Comparison of ENCODE assay signal across 16 cellular contexts in genomic region chr10:95785317-95785716, GRCh38. TPM values are rescaled to one million over a fixed set of nuclear protein-coding genes. Genes with fewer than 3 reads are reported as not detected.
DNase-seq lines count a peak whose midpoint lies in the region; ATAC-seq lines count a peak whose summit lies in the region.
"Had no signal": no experiment of that assay in that cellular context is flagged by ENCODE, and none has a peak within 500 bp of the region (broad histone marks: within the 10 kb centered on the region; RNA-seq: fewer than 3 reads in every experiment).

No MANE protein-coding gene starts in this region.

- peaks cover 7 to 10% of the 10 kb centered on the region in 2 donors for H3K4me1 ChIP-seq in aorta (ENCODE audit: control insufficient read depth in 1 of 2, insufficient read depth in 2 of 2, low read length in 2 of 2)
- H3K4me1 ChIP-seq: testis had no signal

- peaks cover 57% of the 10 kb centered on the region for H3K4me1 Mint-ChIP-seq in T-helper 1 cell treated with Interleukin-12 subunit alpha and Interleukin-12 subunit beta and Interleukin-4 antibody, amounts not matched to agents 30 μg/mL and 1 μg/mL, for 36 hours (ENCODE audit: low read depth)
- H3K4me1 Mint-ChIP-seq in stimulated activated effector memory CD8-positive, alpha-beta T cell treated with anti-CD3 and anti-CD28 coated beads, Interleukin-12 subunit alpha, Interleukin-12 subunit beta, amount 100 ng/mL, for 72 hours: peaks cover 59% of the 10 kb centered on the region

- peaks cover 21% of the 10 kb centered on the region for H3K36me3 Mint-ChIP-seq in T-helper 1 cell treated with Interleukin-12 subunit alpha and Interleukin-12 subunit beta and Interleukin-4 antibody, amounts not matched to agents 30 μg/mL and 1 μg/mL, for 36 hours (ENCODE audit: low read depth)
- peaks cover 22% of the 10 kb centered on the region for H3K36me3 Mint-ChIP-seq in stimulated activated effector memory CD8-positive, alpha-beta T cell treated with anti-CD3 and anti-CD28 coated beads, Interleukin-12 subunit alpha, Interleukin-12 subunit beta, amount 100 ng/mL, for 72 hours

- H3K9me3 Mint-ChIP-seq in T-helper 1 cell treated with Interleukin-12 subunit alpha and Interleukin-12 subunit beta and Interleukin-4 antibody, amounts not matched to agents 30 μg/mL and 1 μg/mL, for 36 hours: peaks cover 5% of the 10 kb centered on the region
- H3K9me3 Mint-ChIP-seq in stimulated activated effector memory CD8-positive, alpha-beta T cell treated with anti-CD3 and anti-CD28 coated beads, Interleukin-12 subunit alpha, Interleukin-12 subunit beta, amount 100 ng/mL, for 72 hours: no peaks in the 10 kb centered on the region

- H3K4me3 Mint-ChIP-seq in T-helper 1 cell treated with Interleukin-12 subunit alpha and Interleukin-12 subunit beta and Interleukin-4 antibody, amounts not matched to agents 30 μg/mL and 1 μg/mL, for 36 hours: no peak overlapping the region
- H3K4me3 Mint-ChIP-seq in stimulated activated effector memory CD8-positive, alpha-beta T cell treated with anti-CD3 and anti-CD28 coated beads, Interleukin-12 subunit alpha, Interleukin-12 subunit beta, amount 100 ng/mL, for 72 hours: peak overlapping the region; percentile 9

- no peaks in the 10 kb centered on the region for H3K9me3 ChIP-seq in aorta (ENCODE audit: control insufficient read depth, low read length)
- H3K9me3 ChIP-seq: heart left ventricle, testis had no signal

- no peak overlapping the region for H3K4me3 ChIP-seq in aorta (ENCODE audit: low read length in 2 of 2)
- H3K4me3 ChIP-seq: heart left ventricle, skin epidermis, testis had no signal

- WGBS in aorta, 2 donors: 95% methylated on average over 1 of the region's 1 CpG

- H3K36me3 ChIP-seq in aorta (ENCODE audit: control insufficient read depth in 1 of 2, insufficient read depth in 2 of 2, low read length in 1 of 2): no peaks in the 10 kb centered on the region
- H3K36me3 ChIP-seq: heart left ventricle had no signal

- H3K27ac Mint-ChIP-seq in T-helper 1 cell treated with Interleukin-12 subunit alpha and Interleukin-12 subunit beta and Interleukin-4 antibody, amounts not matched to agents 30 μg/mL and 1 μg/mL, for 36 hours: peak overlapping the region; percentile 77
- peak overlapping the region; percentile 64 for H3K27ac Mint-ChIP-seq in stimulated activated effector memory CD8-positive, alpha-beta T cell treated with anti-CD3 and anti-CD28 coated beads, Interleukin-12 subunit alpha, Interleukin-12 subunit beta, amount 100 ng/mL, for 72 hours

- H3K27me3 ChIP-seq in aorta (ENCODE audit: control insufficient read depth in 1 of 2, insufficient read depth in 2 of 2, low read length in 1 of 2): no peaks in the 10 kb centered on the region
- H3K27me3 ChIP-seq: heart left ventricle, testis had no signal

- no peak for DNase-seq in T-helper 1 cell
- DNase-seq in stimulated activated effector memory CD8-positive, alpha-beta T cell treated with anti-CD3 and anti-CD28 coated beads, Interleukin-12 subunit alpha, Interleukin-12 subunit beta, amount 100 ng/mL, for 72 hours (ENCODE audit: low spot score in 2 of 2): no peak
- no peak for DNase-seq in SKM-1 treated with dmso at 0.1 percent for 144 hours (lab: John Stamatoyannopoulos, UW; ENCODE audit: unreplicated experiment)
- no peak for DNase-seq in globus pallidus (ENCODE audit: low spot score)
- DNase-seq in aorta: no peak
- DNase-seq: activated CD4-positive, alpha-beta T cell treated with anti-CD3 and anti-CD28 coated beads for 4 hours; activated naive CD4-positive, alpha-beta T cell treated with Interleukin-2 at 50 U/mL for 16 hours; heart left ventricle had no signal

- intact Hi-C loops in aorta (cut with DNase I): no loop called here

- peaks cover 8% of the 10 kb centered on the region for H3K27me3 Mint-ChIP-seq in T-helper 1 cell treated with Interleukin-12 subunit alpha and Interleukin-12 subunit beta and Interleukin-4 antibody, amounts not matched to agents 30 μg/mL and 1 μg/mL, for 36 hours (ENCODE audit: low read depth)

- H3K27ac ChIP-seq in aorta (ENCODE audit: low read depth in 1 of 2, low read length in 2 of 2): no peak overlapping the region
- H3K27ac ChIP-seq: 22Rv1, epithelial cell of prostate, testis had no signal

- ATAC-seq in GM21737 (IDR thresholded peaks at IDR 0.05; ENCODE audit: unreplicated experiment): peak; percentile 32
- ATAC-seq in HG03354 (IDR thresholded peaks at IDR 0.05; ENCODE audit: poor library complexity, severe bottlenecking, unreplicated experiment): peak; percentile 41
- ATAC-seq in stimulated activated effector memory CD8-positive, alpha-beta T cell treated with anti-CD3 and anti-CD28 coated beads, Interleukin-12 subunit alpha, Interleukin-12 subunit beta, amount 100 ng/mL, for 72 hours: peak; percentile 14
- no peak for ATAC-seq in aorta (ENCODE audit: low FRiP score)
- ATAC-seq: heart left ventricle, left lobe of liver had no signal

RNA-seq across cellular contexts. Expression of gene ENTPD1, which starts 29.4 kb away (rescaled TPM):
- 100 to 1,000 TPM in 1 of 2 donors, 10 to 100 TPM in 1; 77.8 to 110 TPM for total RNA-seq in aorta
- polyA plus RNA-seq in aorta: 10 to 100 TPM; 18.2 to 22.2 TPM
